ENCODE assay signal across 8 cellular contexts in genomic region chr19:46614114-46614701, GRCh38. TPM values are rescaled to one million over a fixed set of nuclear protein-coding genes. Genes with fewer than 3 reads are reported as not detected.
DNase-seq lines count a peak whose midpoint lies in the region; ATAC-seq and TF ChIP-seq lines count a peak whose summit lies in the region.

No MANE protein-coding gene starts in this region.

- ATAC-seq in activated CD4-positive, alpha-beta T cell treated with anti-CD3 and anti-CD28 coated beads for 36 hours, result peak; percentile 49
- ATAC-seq in right lobe of liver (peak; percentile 86 to 88 (median 88)), GM18873 (IDR thresholded peaks at IDR 0.05; ENCODE audit: low FRiP score, unreplicated experiment) (no peak)

- CTCF ChIA-PET in activated CD4-positive, alpha-beta T cell treated with anti-CD3 and anti-CD28 coated beads for 36 hours (lab: Charles Lee), result interaction anchor here (0.5 to 14.4 kb wide), 17 partner anchors 9 to 612 kb away, joined by 3 to 206 read pairs (median 3); partner anchors contain the start of genes CALM3, DACT3, GNG8 and PTGIR

- WGBS in H9 (ENCODE audit: extremely low coverage, insufficient read length, low lambda C conversion rate), result no CpG with 5 or more reads among the region's 12 CpGs
- 12% methylated on average over 10 of the region's 12 CpGs for WGBS in right lobe of liver (ENCODE audit: insufficient coverage, low coverage, low lambda C conversion rate, missing lambda C conversion rate)

- H3K27ac ChIP-seq in BLaER1 (no peak overlapping the region), H9 (ENCODE audit: insufficient read length, low read depth, low read length) (no peak overlapping the region), right lobe of liver (no peak overlapping the region)

- H3K27me3 Mint-ChIP-seq in H9 (ENCODE audit: low read depth), result peaks cover 8% of the 10 kb centered on the region
- H3K27me3 Mint-ChIP-seq in activated CD4-positive, alpha-beta T cell treated with anti-CD3 and anti-CD28 coated beads for 36 hours, result no peaks in the 10 kb centered on the region
- H3K27me3 Mint-ChIP-seq in chondrocyte (ENCODE audit: low read depth), result no peaks in the 10 kb centered on the region

- H3K56ac ChIP-seq in H9 (ENCODE audit: insufficient read length, low read depth, low read length), result no peak overlapping the region

- H4K5ac ChIP-seq in H9 (ENCODE audit: insufficient read length, low read depth, low read length), result no peak overlapping the region

- H4K20me1 ChIP-seq in BLaER1, result peaks cover 36% of the 10 kb centered on the region
- H4K20me1 ChIP-seq in H9 (ENCODE audit: control insufficient read depth, insufficient read depth, insufficient read length), result no peaks in the 10 kb centered on the region

- H3K9me3 ChIP-seq in BLaER1 (no peaks in the 10 kb centered on the region), H9 (ENCODE audit: control insufficient read depth, low read depth, low read length) (no peaks in the 10 kb centered on the region), right lobe of liver (no peaks in the 10 kb centered on the region)

- no peak overlapping the region for H2BK15ac ChIP-seq in H9 (ENCODE audit: low read depth, low read length)

- no peak overlapping the region for H2BK5ac ChIP-seq in H9 (ENCODE audit: insufficient read length, low read length)

- H3K27ac Mint-ChIP-seq in H9 (0 out of 7 replicates have a peak overlapping the region, but pooled peaks of 1 of the 3 experiments have one; percentile 40), chondrocyte (ENCODE audit: unreplicated experiment) (no peak overlapping the region)
- peak overlapping the region; percentile 62 for H3K27ac Mint-ChIP-seq in activated CD4-positive, alpha-beta T cell treated with anti-CD3 and anti-CD28 coated beads for 36 hours

- H3K23ac ChIP-seq in H9 (ENCODE audit: insufficient read length, low read depth, low read length), result no peak overlapping the region

- H2BK120ac ChIP-seq in H9 (ENCODE audit: low read depth, low read length, poor library complexity, severe bottlenecking), result no peak overlapping the region

- H2AFZ ChIP-seq in H9 (ENCODE audit: low read length), result no peak overlapping the region

- TF ChIP-seq CTCF in H9 (conservative IDR thresholded peaks at IDR 0.05) (peak; percentile 92), chondrocyte (IDR thresholded peaks at IDR 0.05) (peak; percentile 94), right lobe of liver (IDR thresholded peaks at IDR 0.05) (peak; percentile 75 to 94 (median 86))

- H2BK20ac ChIP-seq in H9 (ENCODE audit: low read depth, low read length, poor library complexity, severe bottlenecking), result no peak overlapping the region

- H3K4me1 ChIP-seq in BLaER1 (peaks cover 85% of the 10 kb centered on the region), H9 (ENCODE audit: insufficient read depth, low read length) (no peaks in the 10 kb centered on the region; the same call in 1 of the 2 replicates), right lobe of liver (no peaks in the 10 kb centered on the region)

- H2BK12ac ChIP-seq in H9 (ENCODE audit: insufficient read length, low read depth, low read length), result no peak overlapping the region

- H3K4me3 Mint-ChIP-seq in H9, result peak overlapping the region in 1 of 2 experiments; percentile 57; a peak in 2 of 5 replicates
- no peak overlapping the region for H3K4me3 Mint-ChIP-seq in activated CD4-positive, alpha-beta T cell treated with anti-CD3 and anti-CD28 coated beads for 36 hours
- no peak overlapping the region for H3K4me3 Mint-ChIP-seq in chondrocyte (ENCODE audit: unreplicated experiment)

- no peaks in the 10 kb centered on the region for H3K9me3 Mint-ChIP-seq in H9
- no peaks in the 10 kb centered on the region for H3K9me3 Mint-ChIP-seq in activated CD4-positive, alpha-beta T cell treated with anti-CD3 and anti-CD28 coated beads for 36 hours (ENCODE audit: low read depth)
- H3K9me3 Mint-ChIP-seq in chondrocyte (ENCODE audit: low read depth), result no peaks in the 10 kb centered on the region

- no peak overlapping the region for H3T11ph ChIP-seq in H9 (ENCODE audit: low read length)

- H4K8ac ChIP-seq in H9 (replicated peaks; ENCODE audit: insufficient read length, low read depth, low read length), result no peak overlapping the region

- DNase-seq in H9, result peak; percentile 89
- peak; percentile 42 for DNase-seq in NCI-H2227 treated with DMSO at 0.1 percent for 48 hours (lab: John Stamatoyannopoulos, UW)
- peak; percentile 92 for DNase-seq in activated CD4-positive, alpha-beta T cell treated with anti-CD3 and anti-CD28 coated beads for 36 hours
- DNase-seq in chondrocyte (ENCODE audit: low spot score), result peak; percentile 86
- DNase-seq in right lobe of liver, result peak; percentile 80 to 82 (median 81)
- peak; percentile 68 to 82 (median 80) for DNase-seq in stimulated activated CD4-positive, alpha-beta T cell treated with anti-CD3 and anti-CD28 coated beads, TNF-alpha, amount 100 ng/mL, for 48 hours (ENCODE audit: low read depth in 3 of 3)

- H3K79me2 ChIP-seq in H9 (ENCODE audit: insufficient read depth, low read length), result no peaks in the 10 kb centered on the region

- H2AK5ac ChIP-seq in H9 (ENCODE audit: insufficient read length, low read length), result no peak overlapping the region

- H3K4me2 ChIP-seq in BLaER1 (peak overlapping the region; percentile 35; the same call in 1 of the 2 replicates), H9 (ENCODE audit: insufficient read depth, insufficient read length, low read length) (no peak overlapping the region)

- no peak overlapping the region for H4K91ac ChIP-seq in H9 (ENCODE audit: insufficient read length, low read depth, low read length)

- H3K79me1 ChIP-seq in H9 (ENCODE audit: insufficient read depth, low read depth, low read length, poor library complexity, severe bottlenecking), result no peaks in the 10 kb centered on the region

- no peak for TF ChIP-seq POLR2A in right lobe of liver (IDR thresholded peaks at IDR 0.05)

- H3K9ac ChIP-seq in BLaER1, result no peak overlapping the region
- H3K9ac ChIP-seq in H9 (ENCODE audit: extremely low read depth, insufficient read length, low read length), result no peak overlapping the region

- no peak overlapping the region for H3K4ac ChIP-seq in H9 (ENCODE audit: low read depth, low read length)

- H3K4me1 Mint-ChIP-seq in H9 (peaks cover 11 to 14% of the 10 kb centered on the region in 2 experiments; a peak in 3 of 4 replicates), chondrocyte (ENCODE audit: low read depth) (peaks cover 18% of the 10 kb centered on the region)
- H3K4me1 Mint-ChIP-seq in activated CD4-positive, alpha-beta T cell treated with anti-CD3 and anti-CD28 coated beads for 36 hours, result peaks cover 82% of the 10 kb centered on the region

- H3K4me3 ChIP-seq in BLaER1 (no peak overlapping the region), right lobe of liver (no peak overlapping the region)

- H3K36me3 ChIP-seq in BLaER1, result peaks cover 17% of the 10 kb centered on the region
- H3K36me3 ChIP-seq in right lobe of liver, result peaks cover 0 to 9% (median 3%) of the 10 kb centered on the region in 4 donors

- H3K27me3 ChIP-seq in BLaER1 (no peaks in the 10 kb centered on the region), H9 (ENCODE audit: insufficient read depth, low read length) (no peaks in the 10 kb centered on the region), right lobe of liver (no peaks in the 10 kb centered on the region)

- H3K18ac ChIP-seq in H9 (ENCODE audit: insufficient read length, low read depth, low read length), result no peak overlapping the region

- H3K14ac ChIP-seq in H9 (ENCODE audit: insufficient read depth, low read length), result no peak overlapping the region

- no peaks in the 10 kb centered on the region for H3K23me2 ChIP-seq in H9 (ENCODE audit: insufficient read length, low read depth, low read length, poor library complexity, severe bottlenecking)

- intact Hi-C loops in activated CD4-positive, alpha-beta T cell treated with anti-CD3 and anti-CD28 coated beads for 36 hours (cut with DNase I, micrococcal nuclease), result loop anchor here (1.0 to 2.0 kb wide), 4 partner anchors 20 to 132 kb away; partner anchors contain the start of genes FKRP (in 1 of the 2) and STRN4 (in 1 of the 2)
- intact Hi-C loops in right lobe of liver (cut with DNase I), result loop anchor here (5.0 kb wide), 2 partner anchors 48 to 53 kb away; partner anchors contain the start of gene DACT3 (in 1 of the 2)

- H3K36me3 Mint-ChIP-seq in H9 (ENCODE audit: insufficient read depth in 1 of 3, low read depth in 3 of 3), result peaks cover 6 to 16% (median 11%) of the 10 kb centered on the region in 3 experiments; a peak in 5 of 7 replicates
- peaks cover 29% of the 10 kb centered on the region for H3K36me3 Mint-ChIP-seq in activated CD4-positive, alpha-beta T cell treated with anti-CD3 and anti-CD28 coated beads for 36 hours (ENCODE audit: low read depth)
- peaks cover 12% of the 10 kb centered on the region for H3K36me3 Mint-ChIP-seq in chondrocyte (ENCODE audit: low read depth)

- POLR2A ChIA-PET in activated CD4-positive, alpha-beta T cell treated with anti-CD3 and anti-CD28 coated beads for 36 hours (lab: Charles Lee), result interaction anchor here (1.7 kb wide), 1 partner anchor 47 kb away, joined by 7 read pairs; the partner anchor contains the start of gene DACT3

RNA-seq across cellular contexts. Expression of gene PTGIR, which starts 10.7 kb away (rescaled TPM):
- not detected in 2 replicates for total RNA-seq in H9 (2021)
- total RNA-seq in activated CD4-positive, alpha-beta T cell treated with anti-CD3 and anti-CD28 coated beads for 36 hours, result 10 to 100 TPM; 40.1 to 41.0 TPM
- 0.80 to 2.4 TPM (median 2.2 TPM) in 3 replicates for total RNA-seq in chondrocyte
- total RNA-seq in right lobe of liver, result 1 to 10 TPM; 2.4 to 4.1 (median 3.0) TPM

RNA-seq across cellular contexts. Expression of gene CALM3, which starts 13.1 kb away (rescaled TPM):
- total RNA-seq in H9 (2021) (339 and 343 TPM in 2 replicates), chondrocyte (137 to 148 TPM (median 144 TPM) in 3 replicates), right lobe of liver (100 to 1,000 TPM in 1 of 6 experiments, 10 to 100 TPM in 5; 83.8 to 119 (median 92.2) TPM)
- total RNA-seq in activated CD4-positive, alpha-beta T cell treated with anti-CD3 and anti-CD28 coated beads for 36 hours, result 100 to 1,000 TPM; 493 to 631 TPM

RNA-seq across cellular contexts. Expression of gene GNG8, which starts 21.8 kb away (rescaled TPM):
- total RNA-seq in H9 (2021), result not detected in 2 replicates
- 10 to 100 TPM; 13.8 to 17.4 TPM for total RNA-seq in activated CD4-positive, alpha-beta T cell treated with anti-CD3 and anti-CD28 coated beads for 36 hours
- not detected in 3 replicates for total RNA-seq in chondrocyte
- not detected for total RNA-seq in right lobe of liver

RNA-seq across cellular contexts. Expression of gene DACT3, which starts 46.8 kb away (rescaled TPM):
- 0.87 and 1.1 TPM in 2 replicates for total RNA-seq in H9 (2021)
- 1 to 10 TPM; 2.9 to 3.1 TPM for total RNA-seq in activated CD4-positive, alpha-beta T cell treated with anti-CD3 and anti-CD28 coated beads for 36 hours
- total RNA-seq in chondrocyte, result 17.1 to 18.7 TPM (median 18.5 TPM) in 3 replicates
- 1 to 10 TPM in 3 of 6 experiments, under 1 TPM in 3; 0.46 to 1.6 (median 0.93) TPM for total RNA-seq in right lobe of liver

Comparison
In these comparisons a context has a peak if more than half of its experiments do, and no peak if none do; other contexts are left out.
1. DNase-seq: peak in every context shown above with its lines; median percentile 92 in activated CD4-positive, alpha-beta T cell treated with anti-CD3 and anti-CD28 coated beads for 36 hours; 89 in H9; 86 in chondrocyte; 81 in right lobe of liver; 80 in stimulated activated CD4-positive, alpha-beta T cell treated with anti-CD3 and anti-CD28 coated beads, TNF-alpha, amount 100 ng/mL, for 48 hours; 42 in NCI-H2227 treated with DMSO at 0.1 percent for 48 hours.
2. RNA of gene PTGIR, which starts 10.7 kb away (total RNA-seq): 40.1 to 41.0 TPM in activated CD4-positive, alpha-beta T cell treated with anti-CD3 and anti-CD28 coated beads for 36 hours; 2.4 to 4.1 TPM in right lobe of liver, 0.80 to 2.4 TPM in chondrocyte and not detected in H9; every median in the first group is over 4 times any median in the second.
3. Peak in every context shown above with its lines, with median percentiles within 50 percentile points of each other: CTCF ChIP-seq.